ENCODE assay signal across 18 cellular contexts in genomic region chr1:67642694-67643093, GRCh38. TPM values are rescaled to one million over a fixed set of nuclear protein-coding genes. Genes with fewer than 3 reads are reported as not detected.
DNase-seq lines count a peak whose midpoint lies in the region; ATAC-seq, FAIRE-seq and TF ChIP-seq lines count a peak whose summit lies in the region.
"Had no signal": no experiment of that assay in that cellular context is flagged by ENCODE, and none has a peak within 500 bp of the region (broad histone marks: within the 10 kb centered on the region; RNA-seq: fewer than 3 reads in every experiment).

No MANE protein-coding gene starts in this region.

- FAIRE-seq in astrocyte (lab: Jason Lieb, UNC) = no peak

- H3K4me3 ChIP-seq in astrocyte (ENCODE audit: insufficient read depth, low read depth, low read length) (no peak overlapping the region), neuron (ENCODE audit: low read length) (peak overlapping the region; percentile 27)
- H3K4me3 ChIP-seq: dorsolateral prefrontal cortex, pancreas, thoracic aorta had no signal

- peaks cover 2% of the 10 kb centered on the region for H3K27me3 Mint-ChIP-seq in astrocyte (ENCODE audit: low read depth, unreplicated experiment)

- DNase-seq in ELF-1 (ENCODE audit: low read depth, low spot score) (peak; percentile 27), astrocyte (ENCODE audit: low read depth) (no peak), fibroblast of peridontal ligament (ENCODE audit: extremely low read depth) (peak; percentile 46), NCI-H1105 (lab: John Stamatoyannopoulos, UW) (no peak), putamen (ENCODE audit: low spot score) (no peak)
- no peak for DNase-seq in activated CD8-positive, alpha-beta memory T cell treated with anti-CD3 and anti-CD28 coated beads for 24 hours
- DNase-seq: activated gamma-delta T cell treated with Interleukin-2 at 50 U/mL for 16 hours, brain microvascular endothelial cell, IMR-90, NCI-H2081, NCI-H524, pancreas, SIG-M5 had no signal

- no peaks in the 10 kb centered on the region for H4K20me1 ChIP-seq in astrocyte (ENCODE audit: insufficient read depth, low read length)

- H3K36me3 ChIP-seq in astrocyte (ENCODE audit: insufficient read depth, low read length) (no peaks in the 10 kb centered on the region), neuron (ENCODE audit: insufficient read depth, low read length) (no peaks in the 10 kb centered on the region)
- H3K36me3 ChIP-seq: brain microvascular endothelial cell, pancreas, thoracic aorta had no signal

- TF ChIP-seq CTCF in astrocyte (IDR thresholded peaks at IDR 0.05; ENCODE audit: insufficient read depth, low read depth, low read length) = no peak

- H3K4me3 Mint-ChIP-seq in astrocyte (ENCODE audit: unreplicated experiment) = no peak overlapping the region

- peak overlapping the region; percentile 21 for H2AFZ ChIP-seq in astrocyte (ENCODE audit: low read depth, low read length)
- peak overlapping the region; percentile 31 for H2AFZ ChIP-seq in neuron (ENCODE audit: low read depth, low read length)

- H3K4me2 ChIP-seq in astrocyte (ENCODE audit: low read length) = peak overlapping the region; percentile 53

- H3K79me2 ChIP-seq in astrocyte (ENCODE audit: insufficient read depth, low read length) = no peaks in the 10 kb centered on the region

- no peak overlapping the region for H3K27ac ChIP-seq in astrocyte (ENCODE audit: low read depth, low read length)
- H3K27ac ChIP-seq: brain microvascular endothelial cell, pancreas, thoracic aorta had no signal

- peaks cover 2% of the 10 kb centered on the region for H3K9me3 Mint-ChIP-seq in astrocyte (ENCODE audit: unreplicated experiment)

- H3K9ac ChIP-seq in astrocyte (ENCODE audit: low read length) = no peak overlapping the region

- no peak overlapping the region for H3K27ac Mint-ChIP-seq in astrocyte (ENCODE audit: unreplicated experiment)

- H3K4me1 ChIP-seq in astrocyte (ENCODE audit: insufficient read depth, low read length) (peaks cover 6% of the 10 kb centered on the region), neuron (ENCODE audit: insufficient read depth, low read length) (peaks cover 46% of the 10 kb centered on the region)

- no peaks in the 10 kb centered on the region for H3K27me3 ChIP-seq in astrocyte (ENCODE audit: insufficient read depth, low read length)
- no peaks in the 10 kb centered on the region for H3K27me3 ChIP-seq in neuron (ENCODE audit: insufficient read depth, low read length)
- H3K27me3 ChIP-seq: brain microvascular endothelial cell, dorsolateral prefrontal cortex, pancreas had no signal

- H3K4me1 Mint-ChIP-seq in astrocyte (ENCODE audit: low read depth, unreplicated experiment) = no peaks in the 10 kb centered on the region

- no peak for ATAC-seq in HG02938 (IDR thresholded peaks at IDR 0.05; ENCODE audit: unreplicated experiment)
- ATAC-seq: activated CD4-positive, CD25-positive, alpha-beta regulatory T cell treated with anti-CD3 and anti-CD28 coated beads, Interleukin-2, amount 50 U/mL, for 24 hours; pancreas had no signal

- H3K36me3 Mint-ChIP-seq in astrocyte (ENCODE audit: low read depth, unreplicated experiment) = no peaks in the 10 kb centered on the region

- H3K9me3 ChIP-seq in astrocyte (ENCODE audit: insufficient read depth, low read depth, low read length) (no peaks in the 10 kb centered on the region), neuron (ENCODE audit: low read length) (no peaks in the 10 kb centered on the region)
- H3K9me3 ChIP-seq: pancreas, thoracic aorta had no signal

RNA-seq across cellular contexts. Expression of gene GADD45A, which starts 42.3 kb away (rescaled TPM):
- 127 and 162 TPM in 2 replicates for total RNA-seq in astrocyte

Comparison
In these comparisons a context has a peak if more than half of its experiments do, and no peak if none do; other contexts are left out.
1. DNase-seq: peak in ELF-1 (single experiment) and fibroblast of peridontal ligament (single experiment); none in astrocyte (single experiment), activated CD8-positive, alpha-beta memory T cell treated with anti-CD3 and anti-CD28 coated beads for 24 hours (single experiment), NCI-H1105 (single experiment) and putamen (single experiment).